In genomic region chr6:156697224-156697623, GRCh38 we compare ENCODE assay signal across 14 cellular contexts.
DNase-seq lines count a peak whose midpoint lies in the region; ATAC-seq and TF ChIP-seq lines count a peak whose summit lies in the region.
"Had no signal": no experiment of that assay in that cellular context is flagged by ENCODE, and none has a peak within 500 bp of the region (broad histone marks: within the 10 kb centered on the region; RNA-seq: fewer than 3 reads in every experiment).

No MANE protein-coding gene starts in this region.

- H2BK5ac ChIP-seq in H9 (ENCODE audit: insufficient read length, low read length) = no peak overlapping the region

- H3K23ac ChIP-seq in H9 (ENCODE audit: insufficient read length, low read depth, low read length) = no peak overlapping the region

- H2BK15ac ChIP-seq in H9 (ENCODE audit: low read depth, low read length) = no peak overlapping the region

- H3K27me3 Mint-ChIP-seq in H9 (ENCODE audit: low read depth) = no peaks in the 10 kb centered on the region; the same call in 1 of the 2 replicates
- H3K27me3 Mint-ChIP-seq: CD4-positive, alpha-beta T cell had no signal

- H2AFZ ChIP-seq in OCI-LY3 (ENCODE audit: low read depth, low read length) (no peak overlapping the region), H9 (ENCODE audit: low read length) (no peak overlapping the region)

- H4K20me1 ChIP-seq in OCI-LY3 (ENCODE audit: insufficient read depth, low read length) = no peaks in the 10 kb centered on the region
- H4K20me1 ChIP-seq in H9 (ENCODE audit: control insufficient read depth, insufficient read depth, insufficient read length) = no peaks in the 10 kb centered on the region

- H3K9me3 Mint-ChIP-seq in H9 = no peaks in the 10 kb centered on the region
- H3K9me3 Mint-ChIP-seq: CD4-positive, alpha-beta T cell; HFFc6 had no signal

- H3K4me1 ChIP-seq in OCI-LY3 (ENCODE audit: low read length) (peaks cover 63% of the 10 kb centered on the region), H9 (ENCODE audit: insufficient read depth, low read length) (no peaks in the 10 kb centered on the region)
- H3K4me1 ChIP-seq: adrenal gland, gastrocnemius medialis, stomach had no signal

- H3K4me1 Mint-ChIP-seq in H9 = peaks cover 3 to 4% of the 10 kb centered on the region in 2 experiments; a peak in 3 of 4 replicates

- DNase-seq in NCI-H2171 (lab: John Stamatoyannopoulos, UW) = no peak
- no peak for DNase-seq in NCI-H524 treated with DMSO at 0.1 percent for 48 hours (lab: John Stamatoyannopoulos, UW)
- no peak for DNase-seq in H9
- no peak for DNase-seq in AG20443 (ENCODE audit: low spot score)
- DNase-seq: adrenal gland; CD4-positive, alpha-beta T cell; gastrocnemius medialis; HFFc6; left colon; stomach had no signal

- H2BK12ac ChIP-seq in H9 (ENCODE audit: insufficient read length, low read depth, low read length) = no peak overlapping the region

- H3K79me2 ChIP-seq in OCI-LY3 (ENCODE audit: low read length) (no peaks in the 10 kb centered on the region), H9 (ENCODE audit: insufficient read depth, low read length) (no peaks in the 10 kb centered on the region)

- ATAC-seq in GM18498 (IDR thresholded peaks at IDR 0.05; ENCODE audit: unreplicated experiment) = peak; percentile 44
- peak; percentile 40 for ATAC-seq in GM21423 (IDR thresholded peaks at IDR 0.05; ENCODE audit: unreplicated experiment)
- ATAC-seq in HG03095 (IDR thresholded peaks at IDR 0.05; ENCODE audit: unreplicated experiment) = peak; percentile 33
- ATAC-seq: gastrocnemius medialis had no signal

- no peak overlapping the region for H4K5ac ChIP-seq in H9 (ENCODE audit: insufficient read length, low read depth, low read length)

- H3K79me1 ChIP-seq in H9 (ENCODE audit: insufficient read depth, low read depth, low read length, poor library complexity, severe bottlenecking) = no peaks in the 10 kb centered on the region

- H3K27me3 ChIP-seq in OCI-LY3 (ENCODE audit: low read depth, low read length) = no peaks in the 10 kb centered on the region
- H3K27me3 ChIP-seq in H9 (ENCODE audit: insufficient read depth, low read length) = no peaks in the 10 kb centered on the region
- H3K27me3 ChIP-seq: adrenal gland, gastrocnemius medialis, stomach had no signal

- no peak overlapping the region for H2AK5ac ChIP-seq in H9 (ENCODE audit: insufficient read length, low read length)

- H3K18ac ChIP-seq in H9 (ENCODE audit: insufficient read length, low read depth, low read length) = no peak overlapping the region

- H3K4me2 ChIP-seq in OCI-LY3 (ENCODE audit: low read length) (peak overlapping the region; percentile 90), H9 (ENCODE audit: insufficient read depth, insufficient read length, low read length) (no peak overlapping the region)

- H3K14ac ChIP-seq in H9 (ENCODE audit: insufficient read depth, low read length) = no peak overlapping the region

- H3K36me3 ChIP-seq in OCI-LY3 (replicated peaks; ENCODE audit: low read depth, low read length) = no peaks in the 10 kb centered on the region
- H3K36me3 ChIP-seq: adrenal gland, gastrocnemius medialis, stomach had no signal

- H3K4me3 ChIP-seq in OCI-LY3 (ENCODE audit: low read length) = peak overlapping the region; percentile 58
- H3K4me3 ChIP-seq: adrenal gland, gastrocnemius medialis, stomach had no signal

- peak overlapping the region; percentile 73 for H3K9ac ChIP-seq in OCI-LY3 (ENCODE audit: low read length)
- H3K9ac ChIP-seq in H9 (ENCODE audit: extremely low read depth, insufficient read length, low read length) = no peak overlapping the region

- H4K91ac ChIP-seq in H9 (ENCODE audit: insufficient read length, low read depth, low read length) = no peak overlapping the region

- no peak overlapping the region for H2BK20ac ChIP-seq in H9 (ENCODE audit: low read depth, low read length, poor library complexity, severe bottlenecking)

- H3K4me3 Mint-ChIP-seq in H9 = no peak overlapping the region
- H3K4me3 Mint-ChIP-seq: CD4-positive, alpha-beta T cell; HFFc6 had no signal

- no peak overlapping the region for H3T11ph ChIP-seq in H9 (ENCODE audit: low read length)

- H2BK120ac ChIP-seq in H9 (ENCODE audit: low read depth, low read length, poor library complexity, severe bottlenecking) = no peak overlapping the region

- WGBS in H9 (ENCODE audit: extremely low coverage, insufficient read length, low lambda C conversion rate) = no CpG with 5 or more reads among the region's 3 CpGs

- no peak overlapping the region for H3K4ac ChIP-seq in H9 (ENCODE audit: low read depth, low read length)

- TF ChIP-seq CTCF in OCI-LY3 (IDR thresholded peaks at IDR 0.05; ENCODE audit: low read depth, low read length) (no peak), H9 (conservative IDR thresholded peaks at IDR 0.05) (no peak)

- no peaks in the 10 kb centered on the region for H3K36me3 Mint-ChIP-seq in H9 (ENCODE audit: insufficient read depth in 1 of 3, low read depth in 3 of 3)

- H3K27ac ChIP-seq in OCI-LY3 (ENCODE audit: low read length) (peak overlapping the region; percentile 99), H9 (ENCODE audit: insufficient read length, low read depth, low read length) (no peak overlapping the region)
- H3K27ac ChIP-seq: adrenal gland, gastrocnemius medialis, stomach had no signal

- no peak overlapping the region for H3K27ac Mint-ChIP-seq in H9
- H3K27ac Mint-ChIP-seq: CD4-positive, alpha-beta T cell; HFFc6 had no signal

- H3K9me3 ChIP-seq in OCI-LY3 (ENCODE audit: insufficient read depth, low read length) (no peaks in the 10 kb centered on the region), H9 (ENCODE audit: control insufficient read depth, low read depth, low read length) (no peaks in the 10 kb centered on the region)
- H3K9me3 ChIP-seq: adrenal gland, gastrocnemius medialis, stomach had no signal

- H4K8ac ChIP-seq in H9 (replicated peaks; ENCODE audit: insufficient read length, low read depth, low read length) = no peak overlapping the region

- no peaks in the 10 kb centered on the region for H3K23me2 ChIP-seq in H9 (ENCODE audit: insufficient read length, low read depth, low read length, poor library complexity, severe bottlenecking)

- no peak overlapping the region for H3K56ac ChIP-seq in H9 (ENCODE audit: insufficient read length, low read depth, low read length)
